20 cellular contexts compared by ENCODE assay signal in genomic region chr1:219330669-219331068, GRCh38.
"Had no signal": no experiment of that assay in that cellular context is flagged by ENCODE, and none has a peak within 500 bp of the region (broad histone marks: within the 10 kb centered on the region; RNA-seq: fewer than 3 reads in every experiment).

No MANE protein-coding gene starts in this region.

- H3K4me1 ChIP-seq: parathyroid adenoma had no signal

- DNase-seq: activated B cell treated with CpG ODN at 0.5 μM for 24 hours; activated CD4-positive, alpha-beta T cell treated with anti-CD3 and anti-CD28 coated beads, Interleukin-2, amount 10 ng/mL, durations not matched to agents 24 days and 14 days; activated CD8-positive, alpha-beta memory T cell treated with anti-CD3 and anti-CD28 coated beads, Interleukin-2, amount 50 U/mL, for 4 hours; activated CD8-positive, alpha-beta T cell treated with anti-CD3 and anti-CD28 coated beads, Interleukin-2, amount 10 ng/mL, durations not matched to agents 7 days and 5 days; activated gamma-delta T cell treated with Interleukin-2 at 50 U/mL for 16 hours; activated naive CD8-positive, alpha-beta T cell treated with anti-CD3 and anti-CD28 coated beads for 36 hours; activated T-cell treated with anti-CD3 and anti-CD28 coated beads, Interleukin-2, amount 50 U/mL, for 48 hours; amygdala; cerebellar nuclear complex; effector memory CD4-positive, alpha-beta T cell; foreskin melanocyte; kidney glomerular epithelial cell; mucosa of descending colon; naive thymus-derived CD4-positive, alpha-beta T cell; stimulated activated CD4-positive, alpha-beta T cell treated with anti-CD3 and anti-CD28 coated beads, Interleukin-12 subunit alpha, Interleukin-12 subunit beta, amount 100 ng/mL, for 4 hours; stimulated activated CD4-positive, alpha-beta T cell treated with anti-CD3 and anti-CD28 coated beads, Interleukin-2, amount 100 ng/mL, for 24 hours had no signal

- H3K27ac ChIP-seq: parathyroid adenoma had no signal

- H3K9ac ChIP-seq: parathyroid adenoma had no signal

- H3K4me1 Mint-ChIP-seq: activated B cell treated with CpG ODN at 0.5 μM for 24 hours; activated CD4-positive, alpha-beta T cell treated with anti-CD3 and anti-CD28 coated beads, Interleukin-2, amount 10 ng/mL, durations not matched to agents 24 days and 14 days; naive thymus-derived CD4-positive, alpha-beta T cell; stimulated activated effector memory CD8-positive, alpha-beta T cell treated with anti-CD3 and anti-CD28 coated beads, Interleukin-12 subunit alpha, Interleukin-12 subunit beta, amount 100 ng/mL, for 72 hours had no signal

- H3K4me3 ChIP-seq: lung, mucosa of descending colon had no signal

- H3K4me3 Mint-ChIP-seq: activated B cell treated with CpG ODN at 0.5 μM for 24 hours; activated CD4-positive, alpha-beta T cell treated with anti-CD3 and anti-CD28 coated beads, Interleukin-2, amount 10 ng/mL, durations not matched to agents 24 days and 14 days; activated CD8-positive, alpha-beta T cell treated with anti-CD3 and anti-CD28 coated beads, Interleukin-2, amount 10 ng/mL, durations not matched to agents 7 days and 5 days; activated naive CD8-positive, alpha-beta T cell treated with anti-CD3 and anti-CD28 coated beads for 36 hours; naive thymus-derived CD4-positive, alpha-beta T cell; stimulated activated effector memory CD8-positive, alpha-beta T cell treated with anti-CD3 and anti-CD28 coated beads, Interleukin-12 subunit alpha, Interleukin-12 subunit beta, amount 100 ng/mL, for 72 hours; T-helper 2 cell treated with Interferon-gamma antibody and Interleukin-4, amounts not matched to agents 5 μg/mL and 100 μg/mL, for 36 hours had no signal

- H3K36me3 Mint-ChIP-seq: stimulated activated effector memory CD8-positive, alpha-beta T cell treated with anti-CD3 and anti-CD28 coated beads, Interleukin-12 subunit alpha, Interleukin-12 subunit beta, amount 100 ng/mL, for 72 hours had no signal

- ATAC-seq: activated CD8-positive, alpha-beta T cell treated with anti-CD3 and anti-CD28 coated beads, Interleukin-2, amount 10 ng/mL, durations not matched to agents 7 days and 5 days; mucosa of descending colon; naive thymus-derived CD4-positive, alpha-beta T cell; stimulated activated effector memory CD8-positive, alpha-beta T cell treated with anti-CD3 and anti-CD28 coated beads, Interleukin-12 subunit alpha, Interleukin-12 subunit beta, amount 100 ng/mL, for 72 hours had no signal

- H2AFZ ChIP-seq: parathyroid adenoma had no signal

- H3K9me3 ChIP-seq: mucosa of descending colon had no signal

- H3K27me3 Mint-ChIP-seq: activated B cell treated with CpG ODN at 0.5 μM for 24 hours; activated naive CD8-positive, alpha-beta T cell treated with anti-CD3 and anti-CD28 coated beads for 36 hours; naive thymus-derived CD4-positive, alpha-beta T cell had no signal

- H3K79me2 ChIP-seq: parathyroid adenoma had no signal

- H3K27ac Mint-ChIP-seq: activated B cell treated with CpG ODN at 0.5 μM for 24 hours; activated CD4-positive, alpha-beta T cell treated with anti-CD3 and anti-CD28 coated beads, Interleukin-2, amount 10 ng/mL, durations not matched to agents 24 days and 14 days; activated CD8-positive, alpha-beta T cell treated with anti-CD3 and anti-CD28 coated beads, Interleukin-2, amount 10 ng/mL, durations not matched to agents 7 days and 5 days; activated naive CD8-positive, alpha-beta T cell treated with anti-CD3 and anti-CD28 coated beads for 36 hours; naive thymus-derived CD4-positive, alpha-beta T cell; stimulated activated effector memory CD8-positive, alpha-beta T cell treated with anti-CD3 and anti-CD28 coated beads, Interleukin-12 subunit alpha, Interleukin-12 subunit beta, amount 100 ng/mL, for 72 hours; T-helper 2 cell treated with Interferon-gamma antibody and Interleukin-4, amounts not matched to agents 5 μg/mL and 100 μg/mL, for 36 hours had no signal
